In the genomic region with DNA sequence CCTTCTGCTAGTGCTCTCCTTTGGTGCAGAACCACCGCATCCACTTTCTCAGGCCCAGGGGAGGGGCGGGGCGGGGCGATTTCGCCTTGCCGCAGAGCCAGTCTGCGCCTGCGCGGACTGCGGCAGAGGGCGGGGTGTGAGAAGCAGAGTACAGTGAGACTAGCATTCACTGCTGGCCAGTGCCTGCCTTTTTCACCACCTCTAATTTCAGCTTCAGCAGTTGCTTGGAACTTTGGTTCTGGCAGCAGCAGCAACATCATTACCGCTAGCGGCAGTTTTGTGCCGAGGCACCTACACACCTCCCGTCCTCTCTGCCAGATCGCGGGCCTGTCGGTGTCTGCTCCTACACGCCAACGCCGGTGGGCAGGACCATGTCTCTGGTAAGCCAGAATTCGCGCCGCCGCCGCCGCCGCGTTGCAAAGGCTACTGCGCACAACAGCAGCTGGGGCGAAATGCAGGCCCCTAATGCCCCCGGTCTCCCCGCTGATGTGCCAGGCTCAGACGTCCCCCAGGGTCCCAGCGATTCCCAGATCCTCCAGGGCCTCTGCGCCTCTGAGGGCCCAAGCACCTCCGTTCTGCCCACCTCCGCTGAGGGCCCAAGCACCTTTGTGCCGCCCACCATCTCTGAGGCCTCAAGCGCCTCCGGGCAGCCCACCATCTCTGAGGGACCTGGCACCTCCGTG, we compare ENCODE assay signal across 8 cellular contexts. TPM values are rescaled to one million over a fixed set of nuclear protein-coding genes. Genes with fewer than 3 reads are reported as not detected.
A peak's percentile ranks its signal among the peaks of the same experiment; 100 is the strongest.
DNase-seq lines count a peak whose midpoint lies in the region; ATAC-seq, FAIRE-seq and TF ChIP-seq lines count a peak whose summit lies in the region.

A gene with protein sequence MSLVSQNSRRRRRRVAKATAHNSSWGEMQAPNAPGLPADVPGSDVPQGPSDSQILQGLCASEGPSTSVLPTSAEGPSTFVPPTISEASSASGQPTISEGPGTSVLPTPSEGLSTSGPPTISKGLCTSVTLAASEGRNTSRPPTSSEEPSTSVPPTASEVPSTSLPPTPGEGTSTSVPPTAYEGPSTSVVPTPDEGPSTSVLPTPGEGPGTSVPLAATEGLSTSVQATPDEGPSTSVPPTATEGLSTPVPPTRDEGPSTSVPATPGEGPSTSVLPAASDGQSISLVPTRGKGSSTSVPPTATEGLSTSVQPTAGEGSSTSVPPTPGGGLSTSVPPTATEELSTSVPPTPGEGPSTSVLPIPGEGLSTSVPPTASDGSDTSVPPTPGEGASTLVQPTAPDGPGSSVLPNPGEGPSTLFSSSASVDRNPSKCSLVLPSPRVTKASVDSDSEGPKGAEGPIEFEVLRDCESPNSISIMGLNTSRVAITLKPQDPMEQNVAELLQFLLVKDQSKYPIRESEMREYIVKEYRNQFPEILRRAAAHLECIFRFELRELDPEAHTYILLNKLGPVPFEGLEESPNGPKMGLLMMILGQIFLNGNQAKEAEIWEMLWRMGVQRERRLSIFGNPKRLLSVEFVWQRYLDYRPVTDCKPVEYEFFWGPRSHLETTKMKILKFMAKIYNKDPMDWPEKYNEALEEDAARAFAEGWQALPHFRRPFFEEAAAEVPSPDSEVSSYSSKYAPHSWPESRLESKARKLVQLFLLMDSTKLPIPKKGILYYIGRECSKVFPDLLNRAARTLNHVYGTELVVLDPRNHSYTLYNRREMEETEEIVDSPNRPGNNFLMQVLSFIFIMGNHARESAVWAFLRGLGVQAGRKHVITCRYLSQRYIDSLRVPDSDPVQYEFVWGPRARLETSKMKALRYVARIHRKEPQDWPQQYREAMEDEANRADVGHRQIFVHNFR (plus strand): TSS at position 151 of the 683 bp plus-strand sequence. CDS start 221 bp downstream, at position 372.

- H4K12ac ChIP-seq in trophoblast cell (ENCODE audit: low read depth, low read length), result peak within 1 kb of the TSS; percentile 68

- H3K27me3 ChIP-seq in SJSA1 (replicated peaks) (no peaks in the 10 kb centered on the region), trophoblast cell (ENCODE audit: insufficient read depth, low read length) (no peaks in the 10 kb centered on the region), tibial nerve (no peaks in the 10 kb centered on the region)

- no peak within 1 kb of the TSS for H2BK120ac ChIP-seq in trophoblast cell (ENCODE audit: insufficient read depth, low read length, poor library complexity)

- peak within 1 kb of the TSS; percentile 61 for H3K18ac ChIP-seq in trophoblast cell (ENCODE audit: low read length)

- peak; percentile 74 for ATAC-seq in GM21526 (IDR thresholded peaks at IDR 0.05; ENCODE audit: low FRiP score, unreplicated experiment)
- ATAC-seq in activated naive CD8-positive, alpha-beta T cell treated with anti-CD3 and anti-CD28 coated beads, Interleukin-2, amount 10 ng/mL, durations not matched to agents 7 days and 5 days (ENCODE audit: low read depth), result peak; percentile 82

- H3K4me1 Mint-ChIP-seq in IgD-negative memory B cell, result peaks cover under 1 to 8% (median 2%) of the 10 kb centered on the region in 3 donors
- H3K4me1 Mint-ChIP-seq in activated naive CD8-positive, alpha-beta T cell treated with anti-CD3 and anti-CD28 coated beads, Interleukin-2, amount 10 ng/mL, durations not matched to agents 7 days and 5 days, result peaks cover 10% of the 10 kb centered on the region

- peak in 1 of 2 donors; percentile 38 for TF ChIP-seq POLR2A in tibial nerve (IDR thresholded peaks at IDR 0.05)

- no peaks in the 10 kb centered on the region for H3K36me3 ChIP-seq in SJSA1
- no peaks in the 10 kb centered on the region for H3K36me3 ChIP-seq in trophoblast cell (ENCODE audit: control insufficient read depth in 1 of 2, insufficient read depth in 2 of 2, low read length in 2 of 2)
- H3K36me3 ChIP-seq in tibial nerve, result no peaks in the 10 kb centered on the region

- H3K4me1 ChIP-seq in SJSA1 (replicated peaks), result no peaks in the 10 kb centered on the region
- H3K4me1 ChIP-seq in trophoblast cell (ENCODE audit: control insufficient read depth in 1 of 2, insufficient read depth in 2 of 2, low read length in 2 of 2), result peaks cover 0 to 6% of the 10 kb centered on the region in 2 experiments
- H3K4me1 ChIP-seq in tibial nerve, result peaks cover 0 to 9% (median 0%) of the 10 kb centered on the region in 4 donors

- H2AFZ ChIP-seq in trophoblast cell (ENCODE audit: insufficient read depth, low read length, poor library complexity), result peak within 1 kb of the TSS; percentile 83

- H3K14ac ChIP-seq in trophoblast cell (ENCODE audit: low read length), result peak within 1 kb of the TSS; percentile 59

- H4K8ac ChIP-seq in trophoblast cell (ENCODE audit: low read depth, low read length), result peak within 1 kb of the TSS; percentile 85

- intact Hi-C loops in cardiac septum (cut with DNase I), result no loop called here

- H3K4me3 Mint-ChIP-seq in IgD-negative memory B cell, result peak within 1 kb of the TSS; percentile 89 to 94 (median 92)
- peak within 1 kb of the TSS; percentile 89 for H3K4me3 Mint-ChIP-seq in activated naive CD8-positive, alpha-beta T cell treated with anti-CD3 and anti-CD28 coated beads, Interleukin-2, amount 10 ng/mL, durations not matched to agents 7 days and 5 days

- DNase-seq in D721Med (ENCODE audit: insufficient read length, low spot score) (peak; percentile 24), SJSA1 (ENCODE audit: low read depth in 1 of 2, low spot score in 2 of 2) (peak; percentile 54 to 56), cardiac septum (ENCODE audit: low spot score) (peak; percentile 82), trophoblast cell (peak; percentile 7 to 59), tibial nerve (ENCODE audit: low spot score in 2 of 2) (peak; percentile 52 to 63)
- DNase-seq in activated naive CD8-positive, alpha-beta T cell treated with anti-CD3 and anti-CD28 coated beads, Interleukin-2, amount 10 ng/mL, durations not matched to agents 7 days and 5 days, result peak; percentile 78

- H2BK5ac ChIP-seq in trophoblast cell (ENCODE audit: low read depth, low read length, poor library complexity), result no peak within 1 kb of the TSS

- no peaks in the 10 kb centered on the region for H3K27me3 Mint-ChIP-seq in IgD-negative memory B cell
- H3K27me3 Mint-ChIP-seq in activated naive CD8-positive, alpha-beta T cell treated with anti-CD3 and anti-CD28 coated beads, Interleukin-2, amount 10 ng/mL, durations not matched to agents 7 days and 5 days, result no peaks in the 10 kb centered on the region

- H3K27ac Mint-ChIP-seq in IgD-negative memory B cell, result peak within 1 kb of the TSS; percentile 60 to 96 (median 88)
- H3K27ac Mint-ChIP-seq in activated naive CD8-positive, alpha-beta T cell treated with anti-CD3 and anti-CD28 coated beads, Interleukin-2, amount 10 ng/mL, durations not matched to agents 7 days and 5 days, result peak within 1 kb of the TSS; percentile 91

- H2AK5ac ChIP-seq in trophoblast cell (ENCODE audit: low read length), result no peak within 1 kb of the TSS

- H3K4ac ChIP-seq in trophoblast cell (ENCODE audit: low read depth, low read length), result no peak within 1 kb of the TSS

- H3K79me1 ChIP-seq in trophoblast cell (ENCODE audit: low read length), result peaks cover 2% of the 10 kb centered on the region

- peak within 1 kb of the TSS; percentile 68 for H3K9ac ChIP-seq in trophoblast cell (ENCODE audit: low read length)

- H3K4me3 ChIP-seq in SJSA1 (peak within 1 kb of the TSS; percentile 43), trophoblast cell (ENCODE audit: low read depth, low read length) (peak within 1 kb of the TSS; percentile 81), tibial nerve (peak within 1 kb of the TSS; percentile 44 to 71 (median 56))

- WGBS in trophoblast cell (ENCODE audit: extremely low coverage, insufficient coverage, insufficient read length), result no CpG with 5 or more reads among the region's 42 CpGs
- 0 to 25% methylated on average over 21 to 25 of the region's 42 CpGs for WGBS in tibial nerve, 2 donors

- H2BK12ac ChIP-seq in trophoblast cell (ENCODE audit: low read length), result no peak within 1 kb of the TSS

- H4K91ac ChIP-seq in trophoblast cell (ENCODE audit: low read depth, low read length), result no peak within 1 kb of the TSS

- H3K9me3 Mint-ChIP-seq in IgD-negative memory B cell, result no peaks in the 10 kb centered on the region
- no peaks in the 10 kb centered on the region for H3K9me3 Mint-ChIP-seq in activated naive CD8-positive, alpha-beta T cell treated with anti-CD3 and anti-CD28 coated beads, Interleukin-2, amount 10 ng/mL, durations not matched to agents 7 days and 5 days

- FAIRE-seq in D721Med (lab: Jason Lieb, UNC), result no peak

- peaks cover 4% of the 10 kb centered on the region for H3K79me2 ChIP-seq in trophoblast cell (ENCODE audit: control insufficient read depth, insufficient read depth, low read length, poor library complexity)

- H3K27ac ChIP-seq in SJSA1, result no peak within 1 kb of the TSS
- H3K27ac ChIP-seq in trophoblast cell (ENCODE audit: low read depth, low read length), result no peak within 1 kb of the TSS
- peak within 1 kb of the TSS in 3 of 4 donors; percentile 42 to 74 (median 67) for H3K27ac ChIP-seq in tibial nerve

- TF ChIP-seq EP300 in tibial nerve (IDR thresholded peaks at IDR 0.05), result peak in 1 of 2 donors; percentile 64

- no peak within 1 kb of the TSS for H3K23ac ChIP-seq in trophoblast cell (ENCODE audit: low read length)

- H3K9me3 ChIP-seq in SJSA1 (replicated peaks) (no peaks in the 10 kb centered on the region), trophoblast cell (ENCODE audit: insufficient read depth, low read depth, low read length) (no peaks in the 10 kb centered on the region), tibial nerve (no peaks in the 10 kb centered on the region)

- POLR2A ChIA-PET in activated naive CD8-positive, alpha-beta T cell treated with anti-CD3 and anti-CD28 coated beads, Interleukin-2, amount 10 ng/mL, durations not matched to agents 7 days and 5 days (lab: Charles Lee), result no interaction called here

- H3K4me2 ChIP-seq in trophoblast cell (ENCODE audit: low read length), result peak within 1 kb of the TSS; percentile 98

- H3K36me3 Mint-ChIP-seq in IgD-negative memory B cell, result no peaks in the 10 kb centered on the region
- no peaks in the 10 kb centered on the region for H3K36me3 Mint-ChIP-seq in activated naive CD8-positive, alpha-beta T cell treated with anti-CD3 and anti-CD28 coated beads, Interleukin-2, amount 10 ng/mL, durations not matched to agents 7 days and 5 days

- no peak for TF ChIP-seq CTCF in D721Med (IDR thresholded peaks at IDR 0.05; ENCODE audit: insufficient read depth, missing control alignments)
- TF ChIP-seq CTCF in tibial nerve (IDR thresholded peaks at IDR 0.05), result no peak

RNA-seq across cellular contexts. Expression of the gene that starts here (rescaled TPM):
- 3.6 TPM for polyA plus RNA-seq in IgD-negative memory B cell
- 0.16 and 1.1 TPM in 2 replicates for total RNA-seq in SJSA1 (2014; rRNA removed; shearing (Covaris generic))
- total RNA-seq in activated naive CD8-positive, alpha-beta T cell treated with anti-CD3 and anti-CD28 coated beads, Interleukin-2, amount 10 ng/mL, durations not matched to agents 7 days and 5 days, result 1 to 10 TPM; 7.5 to 7.7 TPM
- total RNA-seq in cardiac septum, result 3.7 TPM
- polyA plus RNA-seq in trophoblast cell (2013), result 1.9 and 2.0 TPM in 2 replicates
- 1 to 10 TPM; 2.7 to 5.2 (median 4.4) TPM for total RNA-seq in tibial nerve

Comparison
In these comparisons a context has a peak if more than half of its experiments do, and no peak if none do; other contexts are left out.
1. DNase-seq: peak in every context shown above with its lines; median percentile 82 in cardiac septum; 78 in activated naive CD8-positive, alpha-beta T cell treated with anti-CD3 and anti-CD28 coated beads, Interleukin-2, amount 10 ng/mL, durations not matched to agents 7 days and 5 days; 58 in tibial nerve; 55 in SJSA1; 33 in trophoblast cell; 24 in D721Med.
2. H3K27ac ChIP-seq: peak in tibial nerve (3 of 4); none in SJSA1 (single experiment) and trophoblast cell (single experiment).
3. Peak in every context shown above with its lines, with median percentiles within 50 percentile points of each other: H3K4me3 ChIP-seq.